In genomic region chr13:57546942-57547341, GRCh38 we compare ENCODE assay signal across 34 cellular contexts.
"Had no signal": no experiment of that assay in that cellular context is flagged by ENCODE, and none has a peak within 500 bp of the region (broad histone marks: within the 10 kb centered on the region; RNA-seq: fewer than 3 reads in every experiment).

No MANE protein-coding gene starts in this region.

- H3K4me2 ChIP-seq: KMS-11 had no signal

- H3K9me3 ChIP-seq: MG63 had no signal

- H3K4me3 ChIP-seq: MG63 had no signal

- H3K9ac ChIP-seq: KMS-11 had no signal

- DNase-seq: Karpas-422, Kasumi-1, MG63, MM.1S, MV-4-11, NCI-H1048, NCI-H1092, NCI-H1092 treated with DMSO at 0.1 percent for 48 hours, NCI-H1105, NCI-H1105 treated with DMSO at 0.1 percent for 48 hours, NCI-H1417 treated with DMSO at 0.1 percent for 48 hours, NCI-H1436, NCI-H1436 treated with DMSO at 0.1 percent for 48 hours, NCI-H146, NCI-H1694, NCI-H1694 treated with DMSO at 0.1 percent for 48 hours, NCI-H187, NCI-H187 treated with DMSO at 0.1 percent for 48 hours, NCI-H1930, NCI-H2029, NCI-H2029 treated with DMSO at 0.1 percent for 48 hours, NCI-H2081, NCI-H2081 treated with DMSO at 0.1 percent for 48 hours, NCI-H2107, NCI-H2171, NCI-H2171 treated with DMSO at 0.1 percent for 48 hours, NCI-H2227 treated with DMSO at 0.1 percent for 48 hours, NCI-H226, NCI-H345, NCI-H446, NCI-H446 treated with DMSO at 0.1 percent for 48 hours, NCI-H510A, NCI-H510A treated with DMSO at 0.1 percent for 48 hours had no signal

- H3K36me3 ChIP-seq: MG63 had no signal

- H3K27ac ChIP-seq: KMS-11 had no signal

- H3K27me3 ChIP-seq: MG63 had no signal
